In genomic region chr15:50880651-50881114, GRCh38 we compare ENCODE assay signal across 8 cellular contexts. TPM values are rescaled to one million over a fixed set of nuclear protein-coding genes. Genes with fewer than 3 reads are reported as not detected.
DNase-seq lines count a peak whose midpoint lies in the region; ATAC-seq and TF ChIP-seq lines count a peak whose summit lies in the region.

No MANE protein-coding gene starts in this region.

- H3K36me3 ChIP-seq in OCI-LY1 (ENCODE audit: insufficient read depth, low read length) (no peaks in the 10 kb centered on the region), fibroblast of lung (ENCODE audit: control insufficient read depth, insufficient read depth, low read length) (no peaks in the 10 kb centered on the region), neural progenitor cell (no peaks in the 10 kb centered on the region)

- H3K4me2 ChIP-seq in OCI-LY1 (ENCODE audit: low read length) (no peak overlapping the region), fibroblast of lung (ENCODE audit: extremely low read depth, insufficient read depth, low read length) (no peak overlapping the region), neural progenitor cell (no peak overlapping the region)

- POLR2A ChIA-PET in CD4-positive, alpha-beta T cell (lab: Charles Lee) = no interaction called here

- H3K36me3 Mint-ChIP-seq in CD4-positive, alpha-beta T cell (ENCODE audit: low read depth) = no peaks in the 10 kb centered on the region
- H3K36me3 Mint-ChIP-seq in neural progenitor cell = no peaks in the 10 kb centered on the region

- no peak overlapping the region for H3K4me3 ChIP-seq in OCI-LY1 (ENCODE audit: low read depth, low read length, poor library complexity, severe bottlenecking)
- no peak overlapping the region for H3K4me3 ChIP-seq in fibroblast of lung (replicated peaks in 1 of 4; ENCODE audit: control extremely low read depth in 1 of 4, insufficient read depth in 1 of 4, low read depth in 3 of 4, low read length in 4 of 4)
- no peak overlapping the region for H3K4me3 ChIP-seq in neural progenitor cell

- no peak for DNase-seq in CD4-positive, alpha-beta T cell
- peak; percentile 59 to 92 for DNase-seq in fibroblast of lung (ENCODE audit: low read depth in 2 of 2)
- no peak for DNase-seq in NCI-H524 (lab: John Stamatoyannopoulos, UW)
- no peak for DNase-seq in neural progenitor cell (ENCODE audit: low spot score)
- DNase-seq in HuH-7 (ENCODE audit: low spot score) = no peak

- CTCF ChIA-PET in CD4-positive, alpha-beta T cell (lab: Charles Lee) = no interaction called here

- H3K79me2 ChIP-seq in OCI-LY1 (ENCODE audit: insufficient read depth, low read length) = no peaks in the 10 kb centered on the region
- H3K79me2 ChIP-seq in fibroblast of lung (ENCODE audit: control insufficient read depth, insufficient read depth, low read length) = no peaks in the 10 kb centered on the region
- no peaks in the 10 kb centered on the region for H3K79me2 ChIP-seq in neural progenitor cell (ENCODE audit: low read depth)

- H3K9me3 ChIP-seq in CD4-positive, alpha-beta T cell (ENCODE audit: control insufficient read depth, low read length) = no peaks in the 10 kb centered on the region
- H3K9me3 ChIP-seq in OCI-LY1 (ENCODE audit: low read length) = no peaks in the 10 kb centered on the region
- no peaks in the 10 kb centered on the region for H3K9me3 ChIP-seq in fibroblast of lung (ENCODE audit: control insufficient read depth, insufficient read depth, low read depth, low read length)
- no peaks in the 10 kb centered on the region for H3K9me3 ChIP-seq in neural progenitor cell (ENCODE audit: low read depth)

- no peaks in the 10 kb centered on the region for H3K9me2 ChIP-seq in OCI-LY1 (ENCODE audit: low read depth, low read length)

- H4K20me1 ChIP-seq in OCI-LY1 (ENCODE audit: insufficient read depth, low read length) = no peaks in the 10 kb centered on the region
- no peaks in the 10 kb centered on the region for H4K20me1 ChIP-seq in fibroblast of lung (ENCODE audit: control insufficient read depth, extremely low read depth, insufficient read depth, low read length)
- H4K20me1 ChIP-seq in neural progenitor cell (ENCODE audit: low read depth) = no peaks in the 10 kb centered on the region

- H3K27me3 ChIP-seq in CD4-positive, alpha-beta T cell (ENCODE audit: control insufficient read depth, insufficient read depth, low read length) = no peaks in the 10 kb centered on the region
- no peaks in the 10 kb centered on the region for H3K27me3 ChIP-seq in OCI-LY1 (ENCODE audit: insufficient read depth, low read length)
- no peaks in the 10 kb centered on the region for H3K27me3 ChIP-seq in fibroblast of lung (ENCODE audit: control insufficient read depth, insufficient read depth, low read length)
- no peaks in the 10 kb centered on the region for H3K27me3 ChIP-seq in neural progenitor cell

- H3K4me1 Mint-ChIP-seq in CD4-positive, alpha-beta T cell (ENCODE audit: low read depth) = peaks cover 15% of the 10 kb centered on the region
- peaks cover 2% of the 10 kb centered on the region for H3K4me1 Mint-ChIP-seq in neural progenitor cell

- H3K4me1 ChIP-seq in OCI-LY1 (ENCODE audit: insufficient read depth, low read length, severe bottlenecking) (peaks cover 62% of the 10 kb centered on the region), fibroblast of lung (ENCODE audit: control insufficient read depth, extremely low read depth, insufficient read depth, low read length) (peaks cover 3% of the 10 kb centered on the region), neural progenitor cell (no peaks in the 10 kb centered on the region)

- no peak for ATAC-seq in CD4-positive, alpha-beta T cell (ENCODE audit: poor library complexity)
- peak; percentile 36 for ATAC-seq in GM21576 (IDR thresholded peaks at IDR 0.05; ENCODE audit: unreplicated experiment)
- no peak for ATAC-seq in HG02571 (IDR thresholded peaks at IDR 0.05; ENCODE audit: unreplicated experiment)

- no peak for TF ChIP-seq CTCF in CD4-positive, alpha-beta T cell (IDR thresholded peaks at IDR 0.05)
- TF ChIP-seq CTCF in OCI-LY1 (IDR thresholded peaks at IDR 0.05; ENCODE audit: low read length) (no peak), fibroblast of lung (conservative IDR thresholded peaks at IDR 0.05 in 1 of 2, IDR thresholded peaks at IDR 0.05 in 1 of 2; ENCODE audit: low read depth in 1 of 2, low read length in 2 of 2) (no peak), neural progenitor cell (IDR thresholded peaks at IDR 0.05) (no peak)

- no peaks in the 10 kb centered on the region for H3K9me3 Mint-ChIP-seq in CD4-positive, alpha-beta T cell
- no peaks in the 10 kb centered on the region for H3K9me3 Mint-ChIP-seq in neural progenitor cell

- no peak overlapping the region for H3K27ac ChIP-seq in CD4-positive, alpha-beta T cell (ENCODE audit: low read depth, low read length)
- H3K27ac ChIP-seq in OCI-LY1 (ENCODE audit: low read depth, low read length, poor library complexity, severe bottlenecking) (no peak overlapping the region), fibroblast of lung (ENCODE audit: insufficient read depth, low read length) (no peak overlapping the region), neural progenitor cell (no peak overlapping the region)

- H3F3A ChIP-seq in OCI-LY1 (ENCODE audit: insufficient read depth, low read length) (no peaks in the 10 kb centered on the region), neural progenitor cell (ENCODE audit: low read depth) (no peaks in the 10 kb centered on the region)

- no peak overlapping the region for H3K9ac ChIP-seq in OCI-LY1 (ENCODE audit: low read length)
- H3K9ac ChIP-seq in fibroblast of lung (ENCODE audit: insufficient read depth, low read length) = no peak overlapping the region
- H3K9ac ChIP-seq in neural progenitor cell = no peak overlapping the region

- H2AFZ ChIP-seq in OCI-LY1 (ENCODE audit: low read length) (0 out of 2 replicates have a peak overlapping the region, but pooled peaks have one; percentile 31), fibroblast of lung (ENCODE audit: low read length) (no peak overlapping the region), neural progenitor cell (replicated peaks) (no peak overlapping the region)

- intact Hi-C loops in CD4-positive, alpha-beta T cell (cut with DNase I, micrococcal nuclease) = loop anchor here in 1 of 2 experiments (5.0 kb wide), 1 partner anchor 113 kb away; the partner anchor contains the start of gene SPPL2A

- H3K4me3 Mint-ChIP-seq in CD4-positive, alpha-beta T cell = no peak overlapping the region
- H3K4me3 Mint-ChIP-seq in neural progenitor cell = no peak overlapping the region

- H3K27me3 Mint-ChIP-seq in CD4-positive, alpha-beta T cell = no peaks in the 10 kb centered on the region
- H3K27me3 Mint-ChIP-seq in neural progenitor cell (ENCODE audit: insufficient read depth, low read depth) = peaks cover 2% of the 10 kb centered on the region

- peak overlapping the region; percentile 21 for H3K27ac Mint-ChIP-seq in CD4-positive, alpha-beta T cell
- no peak overlapping the region for H3K27ac Mint-ChIP-seq in neural progenitor cell

RNA-seq across cellular contexts. Expression of gene AP4E1, which starts 27.8 kb away (rescaled TPM):
- total RNA-seq in CD4-positive, alpha-beta T cell = 1 to 10 TPM; 6.3 to 6.6 TPM
- total RNA-seq in fibroblast of lung (14.4 and 19.7 TPM in 2 replicates), neural progenitor cell (ENCODE audit: low replicate concordance) (10.9 and 14.0 TPM in 2 replicates)
- polyA plus RNA-seq in fibroblast of lung = 7.2 and 7.3 TPM in 2 replicates
- 6.6 and 7.6 TPM in 2 replicates for polyA plus RNA-seq in fibroblast of lung (2012)
- 2.5 and 2.8 TPM in 2 replicates for polyA minus RNA-seq in fibroblast of lung (ENCODE audit: low replicate concordance)

Comparison
In these comparisons a context has a peak if more than half of its experiments do, and no peak if none do; other contexts are left out.
1. DNase-seq: peak in fibroblast of lung (2 of 2); none in CD4-positive, alpha-beta T cell (0 of 10), NCI-H524 (0 of 2), neural progenitor cell (single experiment) and HuH-7 (single experiment).